8 cellular contexts compared by ENCODE assay signal in genomic region chr2:11154460-11155325, GRCh38. TPM values are rescaled to one million over a fixed set of nuclear protein-coding genes. Genes with fewer than 3 reads are reported as not detected.
DNase-seq lines count a peak whose midpoint lies in the region; ATAC-seq and TF ChIP-seq lines count a peak whose summit lies in the region.

No MANE protein-coding gene starts in this region.

- in situ Hi-C loops in IMR-90 (cut with MboI; ENCODE audit: low sequenced_read_pairs): loop anchor here (5.0 kb wide), 1 partner anchor 428 kb away; no protein-coding TSS in a partner anchor

- TF ChIP-seq CTCF in IMR-90 (conservative IDR thresholded peaks at IDR 0.05; ENCODE audit: low read depth, low read length) (no peak), OCI-LY3 (IDR thresholded peaks at IDR 0.05; ENCODE audit: low read depth, low read length) (no peak), epithelial cell of proximal tubule (conservative IDR thresholded peaks at IDR 0.05; ENCODE audit: low read depth, low read length) (no peak)

- peak overlapping the region; percentile 57 for H2AK5ac ChIP-seq in IMR-90 (ENCODE audit: low read depth, low read length)

- H3K18ac ChIP-seq in IMR-90 (ENCODE audit: low read depth, low read length): peak overlapping the region; percentile 47

- BruUV-seq in IMR-90 (replicated peaks; lab: Mats Ljungman, UMichigan): no TSS peak

- H4K20me1 ChIP-seq in IMR-90 (ENCODE audit: insufficient read depth, low read length) (no peaks in the 10 kb centered on the region), OCI-LY3 (ENCODE audit: insufficient read depth, low read length) (no peaks in the 10 kb centered on the region)

- TF ChIP-seq RAD21 in IMR-90 (IDR thresholded peaks at IDR 0.05; ENCODE audit: low read length): no peak

- H3K27ac ChIP-seq in IMR-90 (ENCODE audit: insufficient read depth, low read length): peak overlapping the region; percentile 69
- peak overlapping the region; percentile 27; the same call in 1 of the 2 replicates for H3K27ac ChIP-seq in OCI-LY3 (ENCODE audit: low read length)

- H3K27me3 ChIP-seq in IMR-90 (ENCODE audit: control insufficient read depth, insufficient read depth, low read length): peaks cover 2% of the 10 kb centered on the region; the same call in 1 of the 2 replicates
- H3K27me3 ChIP-seq in OCI-LY3 (ENCODE audit: low read depth, low read length): peaks cover 20% of the 10 kb centered on the region
- H3K27me3 ChIP-seq in mucosa of stomach (ENCODE audit: control insufficient read depth, insufficient read depth, low read length): no peaks in the 10 kb centered on the region

- H3K4me1 ChIP-seq in IMR-90 (ENCODE audit: control insufficient read depth, insufficient read depth, low read length) (peaks cover 5% of the 10 kb centered on the region; the same call in 1 of the 2 replicates), OCI-LY3 (ENCODE audit: low read length) (peaks cover 12% of the 10 kb centered on the region), mucosa of stomach (ENCODE audit: control insufficient read depth, insufficient read depth, low read length) (peaks cover 15% of the 10 kb centered on the region)

- peak overlapping the region; percentile 98 for H3K23ac ChIP-seq in IMR-90 (ENCODE audit: low read depth, low read length)

- H3K9me3 ChIP-seq in IMR-90 (ENCODE audit: control insufficient read depth, insufficient read depth, low read length): no peaks in the 10 kb centered on the region
- no peaks in the 10 kb centered on the region for H3K9me3 ChIP-seq in OCI-LY3 (ENCODE audit: insufficient read depth, low read length)
- no peaks in the 10 kb centered on the region for H3K9me3 ChIP-seq in mucosa of stomach (ENCODE audit: control insufficient read depth, low read length)

- H2BK15ac ChIP-seq in IMR-90 (ENCODE audit: low read depth, low read length): peak overlapping the region; percentile 70; the same call in 1 of the 3 replicates

- peak overlapping the region; percentile 97 for H2AFZ ChIP-seq in IMR-90 (replicated peaks; ENCODE audit: low read length, poor library complexity)
- peak overlapping the region; percentile 95 for H2AFZ ChIP-seq in OCI-LY3 (ENCODE audit: low read depth, low read length)

- peak overlapping the region; percentile 48 for H4K5ac ChIP-seq in IMR-90 (ENCODE audit: low read depth, low read length)

- H3K14ac ChIP-seq in IMR-90 (replicated peaks; ENCODE audit: low read depth, low read length): peak overlapping the region; percentile 99

- H3K79me1 ChIP-seq in IMR-90 (ENCODE audit: low read depth in 1 of 2, low read length in 2 of 2): peaks cover 0 to 6% of the 10 kb centered on the region in 2 experiments; a peak in 2 of 4 replicates

- H2BK20ac ChIP-seq in IMR-90 (ENCODE audit: low read depth, low read length): peak overlapping the region; percentile 49

- H4K8ac ChIP-seq in IMR-90 (ENCODE audit: low read depth in 2 of 2, low read length in 2 of 2): peak overlapping the region; percentile 99 to 100

- H3K9ac ChIP-seq in IMR-90 (ENCODE audit: low read depth, low read length) (peak overlapping the region; percentile 71), OCI-LY3 (ENCODE audit: low read length) (peak overlapping the region; percentile 87), mucosa of stomach (ENCODE audit: low read length) (peak overlapping the region; percentile 89)

- H2BK5ac ChIP-seq in IMR-90 (ENCODE audit: low read depth, low read length, poor library complexity, severe bottlenecking): peak overlapping the region; percentile 39

- DNase-seq in DMS153 treated with DMSO at 0.1 percent for 48 hours (lab: John Stamatoyannopoulos, UW; ENCODE audit: unreplicated experiment) (peak; percentile 89), IMR-90 (peak; percentile 93), activated T-cell treated with anti-CD3 and anti-CD28 coated beads for 4 hours (peak; percentile 98), epithelial cell of proximal tubule (ENCODE audit: low read depth) (no peak)
- DNase-seq in stimulated activated CD8-positive, alpha-beta memory T cell treated with anti-CD3 and anti-CD28 coated beads, Interleukin-4, amount 100 ng/mL, for 4 hours (ENCODE audit: low read depth in 2 of 2, low spot score in 1 of 2): peak; percentile 94 to 99

- H3K4me3 ChIP-seq in IMR-90 (ENCODE audit: insufficient read depth, low read depth, low read length): peak overlapping the region; percentile 45
- peak overlapping the region; percentile 97 for H3K4me3 ChIP-seq in OCI-LY3 (ENCODE audit: low read length)
- H3K4me3 ChIP-seq in epithelial cell of proximal tubule (ENCODE audit: low read depth, low read length): peak overlapping the region; percentile 67
- H3K4me3 ChIP-seq in mucosa of stomach (ENCODE audit: low read length): peak overlapping the region; percentile 71

- POLR2A ChIA-PET in IMR-90 (lab: Charles Lee; ENCODE audit: unreplicated experiment): interaction anchor here (0.6 kb wide), 1 partner anchor 9 kb away, joined by 3 read pairs; no protein-coding TSS in a partner anchor

- peaks cover 4% of the 10 kb centered on the region for H3K9me1 ChIP-seq in IMR-90 (ENCODE audit: insufficient read depth, low read length)

- H3K56ac ChIP-seq in IMR-90 (ENCODE audit: extremely low read depth, insufficient read depth, low read length): peak overlapping the region; percentile 90; the same call in 1 of the 2 replicates

- H3K79me2 ChIP-seq in OCI-LY3 (ENCODE audit: low read length): no peaks in the 10 kb centered on the region

- H2AK9ac ChIP-seq in IMR-90 (replicated peaks; ENCODE audit: low read depth, low read length, poor library complexity): peak overlapping the region; percentile 94

- H2BK120ac ChIP-seq in IMR-90 (ENCODE audit: low read depth, low read length): peak overlapping the region; percentile 87

- 45% methylated on average over 11 of the region's 54 CpGs; no CpG with 5 or more reads in 1 of the 2 experiments for WGBS in IMR-90 (ENCODE audit: extremely low coverage in 2 of 2, insufficient read length in 1 of 2), 2 experiments

- ATAC-seq in GM21576 (IDR thresholded peaks at IDR 0.05; ENCODE audit: unreplicated experiment) (peak; percentile 68), IMR-90 (ENCODE audit: low read depth) (peak; percentile 90)

- intact Hi-C loops in IMR-90 (cut with micrococcal nuclease): no loop called here

- H3K36me3 ChIP-seq in IMR-90 (ENCODE audit: control insufficient read depth, insufficient read depth, low read length) (no peaks in the 10 kb centered on the region), OCI-LY3 (replicated peaks; ENCODE audit: low read depth, low read length) (no peaks in the 10 kb centered on the region), mucosa of stomach (ENCODE audit: control insufficient read depth, insufficient read depth, low read length) (no peaks in the 10 kb centered on the region)

- peak overlapping the region; percentile 97 for H4K91ac ChIP-seq in IMR-90 (ENCODE audit: insufficient read depth, low read depth, low read length)

- dilution Hi-C loops in IMR-90 (cut with HindIII; ENCODE audit: low sequenced_read_pairs, unreplicated experiment): no loop called here

- peak overlapping the region; percentile 98 for H3K4ac ChIP-seq in IMR-90 (ENCODE audit: low read depth, low read length)

- peak; percentile 35; the same call in 1 of the 2 replicates for TF ChIP-seq POLR2A in IMR-90 (IDR thresholded peaks at IDR 0.05; ENCODE audit: low read depth, low read length)

- peak overlapping the region; percentile 80 for H3K4me2 ChIP-seq in IMR-90 (ENCODE audit: low read depth, low read length)
- peak overlapping the region; percentile 100 for H3K4me2 ChIP-seq in OCI-LY3 (ENCODE audit: low read length)

- CTCF ChIA-PET in IMR-90 (lab: Yijun Ruan, JAX): no interaction called here

TF ChIP-seq in IMR-90, 13 proteins besides CTCF, POLR2A, EP300 and RAD21:
- TF ChIP-seq MXI1 (IDR thresholded peaks at IDR 0.05; ENCODE audit: borderline replicate concordance, low read depth, low read length) (0 out of 2 replicates have a peak, but pooled peaks have one; percentile 25), MAZ (IDR thresholded peaks at IDR 0.05; ENCODE audit: borderline replicate concordance, low read depth, low read length) (peak; percentile 79; the same call in 1 of the 2 replicates), BHLHE40 (IDR thresholded peaks at IDR 0.05; ENCODE audit: low read depth, low read length) (no peak), SMC3 (IDR thresholded peaks at IDR 0.05; ENCODE audit: low read depth, low read length) (no peak), ELK1 (IDR thresholded peaks at IDR 0.05; ENCODE audit: borderline replicate concordance, low read depth, low read length) (no peak)

RNA-seq across cellular contexts. Expression of gene SLC66A3, which starts 0.6 kb away (rescaled TPM):
- 18.1 and 18.9 TPM in 2 replicates for total RNA-seq in IMR-90 (2012; rRNA removed)
- polyA plus RNA-seq in IMR-90 (2012; rRNA removed): 25.2 and 27.0 TPM in 2 replicates
- 11.2 and 30.6 TPM in 2 replicates for polyA plus RNA-seq in IMR-90 (2012; cell fraction: cytosol; rRNA removed)
- 14.2 and 15.3 TPM in 2 replicates for polyA plus RNA-seq in IMR-90 (2012; cell fraction: nucleus; rRNA removed; ENCODE audit: low replicate concordance)
- total RNA-seq in epithelial cell of proximal tubule: 19.4 and 58.2 TPM in 2 replicates

Comparison
In these comparisons a context has a peak if more than half of its experiments do, and no peak if none do; other contexts are left out.
1. H3K4me3 ChIP-seq: peak in every context shown above with its lines; median percentile 97 in OCI-LY3; 71 in mucosa of stomach; 67 in epithelial cell of proximal tubule; 45 in IMR-90.